Comparison of ENCODE assay signal across 13 cellular contexts in the genomic region with DNA sequence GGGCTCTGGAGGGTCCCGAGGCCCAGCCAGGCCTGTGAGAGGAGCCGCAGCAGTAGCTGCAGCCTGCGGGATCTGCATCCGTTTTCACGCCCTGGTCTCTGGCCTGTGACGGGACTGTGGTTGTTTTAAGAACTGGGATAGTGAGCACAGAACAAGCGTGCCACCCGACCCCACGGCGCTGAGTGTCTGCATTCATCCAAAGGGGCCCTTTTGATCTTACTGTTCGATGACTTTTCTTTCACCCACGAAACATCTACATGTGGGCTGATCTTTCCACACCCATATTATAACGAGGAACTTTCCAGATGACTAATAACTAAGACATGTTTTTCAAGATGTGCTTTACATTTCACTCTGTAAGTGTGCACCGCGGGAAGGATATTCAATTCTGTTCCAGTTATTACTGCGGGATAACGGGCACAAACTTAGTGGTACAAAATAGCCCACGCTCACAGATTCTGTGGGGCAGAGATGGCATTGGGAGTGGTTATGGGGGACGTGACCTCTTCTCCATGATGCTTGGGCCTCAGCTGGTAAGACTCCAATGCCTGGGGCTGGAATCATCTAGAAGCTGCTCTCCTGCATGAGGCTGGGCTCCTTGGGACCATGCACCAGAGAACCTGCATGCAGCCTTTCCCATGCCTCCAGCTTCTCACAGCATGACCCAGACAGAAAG.
DNase-seq lines count a peak whose midpoint lies in the region; ATAC-seq, FAIRE-seq and TF ChIP-seq lines count a peak whose summit lies in the region.
"Had no signal": no experiment of that assay in that cellular context is flagged by ENCODE, and none has a peak within 500 bp of the region (broad histone marks: within the 10 kb centered on the region; RNA-seq: fewer than 3 reads in every experiment).

No MANE protein-coding gene starts in this region.

- no peak overlapping the region for H3K23ac ChIP-seq in neuronal stem cell (ENCODE audit: low read depth, low read length, poor library complexity)

- H3K79me1 ChIP-seq in neuronal stem cell (ENCODE audit: low read depth, low read length), result no peaks in the 10 kb centered on the region

- no peak overlapping the region for H2BK120ac ChIP-seq in neuronal stem cell (ENCODE audit: low read depth, low read length)

- intact Hi-C loops in pancreas (cut with DNase I), result no loop called here

- no peak overlapping the region for H3K4ac ChIP-seq in neuronal stem cell (ENCODE audit: low read length)

- H3K36me3 ChIP-seq in neuronal stem cell (replicated peaks in 1 of 2; ENCODE audit: control insufficient read depth in 2 of 2, insufficient read depth in 2 of 2, low read length in 2 of 2) (no peaks in the 10 kb centered on the region), suprapubic skin (no peaks in the 10 kb centered on the region), pancreas (no peaks in the 10 kb centered on the region)
- H3K36me3 ChIP-seq: neutrophil had no signal

- no peak overlapping the region for H4K91ac ChIP-seq in neuronal stem cell (ENCODE audit: low read depth, low read length, poor library complexity)

- H2AK5ac ChIP-seq in neuronal stem cell (ENCODE audit: low read depth, low read length), result peak overlapping the region; percentile 44

- TF ChIP-seq POLR2A in suprapubic skin (IDR thresholded peaks at IDR 0.05), result no peak

- no peak for TF ChIP-seq CTCF in astrocyte of the spinal cord (IDR thresholded peaks at IDR 0.05; ENCODE audit: low read depth, low read length)
- no peak for TF ChIP-seq CTCF in suprapubic skin (IDR thresholded peaks at IDR 0.05)
- no peak for TF ChIP-seq CTCF in pancreas (IDR thresholded peaks at IDR 0.05)

- H3K4me2 ChIP-seq in neuronal stem cell (ENCODE audit: insufficient read depth, low read length, poor library complexity, severe bottlenecking), result no peak overlapping the region

- H3K4me1 ChIP-seq in neuronal stem cell (ENCODE audit: control insufficient read depth in 2 of 2, insufficient read depth in 1 of 2, low read depth in 1 of 2, low read length in 2 of 2) (peaks cover 0 to 9% of the 10 kb centered on the region in 2 donors), suprapubic skin (peaks cover 42% of the 10 kb centered on the region), pancreas (no peaks in the 10 kb centered on the region)

- H3K9me3 ChIP-seq in neuronal stem cell (replicated peaks in 1 of 2; ENCODE audit: control insufficient read depth in 2 of 2, insufficient read depth in 1 of 2, low read depth in 1 of 2, low read length in 2 of 2) (no peaks in the 10 kb centered on the region), suprapubic skin (no peaks in the 10 kb centered on the region), pancreas (no peaks in the 10 kb centered on the region)
- H3K9me3 ChIP-seq: neutrophil had no signal

- ATAC-seq in pancreas, result no peak

- peak overlapping the region; percentile 76 for H3K18ac ChIP-seq in neuronal stem cell (ENCODE audit: low read length)

- in situ Hi-C loops in astrocyte of the spinal cord (cut with HindIII; ENCODE audit: low sequenced_read_pairs), result no loop called here

- DNase-seq in activated T-cell treated with anti-CD3 and anti-CD28 coated beads for 24 hours (ENCODE audit: low read depth), result peak; percentile 28
- no peak for DNase-seq in activated T-cell treated with anti-CD3 and anti-CD28 coated beads for 4 hours
- peak; percentile 76 for DNase-seq in astrocyte of the spinal cord (ENCODE audit: low read depth, low spot score)
- DNase-seq in neuronal stem cell (ENCODE audit: low spot score), result no peak
- DNase-seq in suprapubic skin (ENCODE audit: low spot score in 2 of 2), result no peak
- DNase-seq in pancreas, result no peak
- no peak for DNase-seq in NCI-H82 treated with DMSO at 0.1 percent for 48 hours (lab: John Stamatoyannopoulos, UW; ENCODE audit: unreplicated experiment)
- no peak for DNase-seq in CD1c-positive myeloid dendritic cell (ENCODE audit: extremely low spot score)
- DNase-seq: NCI-H146, T-helper 9 cell had no signal

- no peaks in the 10 kb centered on the region for H3K27me3 ChIP-seq in neuronal stem cell (ENCODE audit: control insufficient read depth in 3 of 3, insufficient read depth in 3 of 3, low read depth in 1 of 3, low read length in 3 of 3)
- no peaks in the 10 kb centered on the region for H3K27me3 ChIP-seq in suprapubic skin
- no peaks in the 10 kb centered on the region for H3K27me3 ChIP-seq in pancreas

- peak overlapping the region; percentile 33 for H2BK12ac ChIP-seq in neuronal stem cell (ENCODE audit: low read length)

- no peak overlapping the region for H4K8ac ChIP-seq in neuronal stem cell (ENCODE audit: low read depth, low read length)

- H3K4me3 ChIP-seq in astrocyte of the spinal cord (ENCODE audit: low read depth, low read length) (no peak overlapping the region), neuronal stem cell (ENCODE audit: low read length in 2 of 2) (no peak overlapping the region), suprapubic skin (no peak overlapping the region), pancreas (no peak overlapping the region)

- WGBS in neuronal stem cell (ENCODE audit: extremely low coverage in 2 of 2, insufficient read length in 2 of 2, insufficient replicate concordance in 1 of 2), 2 donors, result no CpG with 5 or more reads among the region's 19 CpGs
- WGBS in suprapubic skin, result 55% methylated on average over 19 of the region's 19 CpGs
- 84 to 93% methylated on average over 19 of the region's 19 CpGs for WGBS in pancreas, 2 donors

- no peak overlapping the region for H3K27ac ChIP-seq in neuronal stem cell (replicated peaks; ENCODE audit: low read length)
- peak overlapping the region; percentile 50 for H3K27ac ChIP-seq in suprapubic skin
- H3K27ac ChIP-seq in pancreas, result no peak overlapping the region
- H3K27ac ChIP-seq: neutrophil had no signal

- no peak for FAIRE-seq in pancreas (lab: Jason Lieb, UNC)
- FAIRE-seq: endometrium, islet of Langerhans had no signal

- H3K14ac ChIP-seq in neuronal stem cell (ENCODE audit: low read length), result peak overlapping the region; percentile 42

- peak overlapping the region; percentile 4 for H3K9ac ChIP-seq in neuronal stem cell (ENCODE audit: low read depth, low read length, poor library complexity)

- no peak overlapping the region for H2AFZ ChIP-seq in neuronal stem cell (ENCODE audit: low read length)

- TF ChIP-seq EP300 in suprapubic skin (IDR thresholded peaks at IDR 0.05), result no peak

- no peak overlapping the region for H2BK15ac ChIP-seq in neuronal stem cell (ENCODE audit: low read length)

- no peak overlapping the region for H2BK5ac ChIP-seq in neuronal stem cell (ENCODE audit: low read length)

Comparison
In these comparisons a context has a peak if more than half of its experiments do, and no peak if none do; other contexts are left out.
1. DNase-seq: peak in activated T-cell treated with anti-CD3 and anti-CD28 coated beads for 24 hours (single experiment) and astrocyte of the spinal cord (single experiment); none in activated T-cell treated with anti-CD3 and anti-CD28 coated beads for 4 hours (single experiment), neuronal stem cell (single experiment), suprapubic skin (0 of 2), pancreas (0 of 6), NCI-H82 treated with DMSO at 0.1 percent for 48 hours (single experiment) and CD1c-positive myeloid dendritic cell (single experiment).